ENCODE assay signal across 10 cellular contexts in the genomic region with DNA sequence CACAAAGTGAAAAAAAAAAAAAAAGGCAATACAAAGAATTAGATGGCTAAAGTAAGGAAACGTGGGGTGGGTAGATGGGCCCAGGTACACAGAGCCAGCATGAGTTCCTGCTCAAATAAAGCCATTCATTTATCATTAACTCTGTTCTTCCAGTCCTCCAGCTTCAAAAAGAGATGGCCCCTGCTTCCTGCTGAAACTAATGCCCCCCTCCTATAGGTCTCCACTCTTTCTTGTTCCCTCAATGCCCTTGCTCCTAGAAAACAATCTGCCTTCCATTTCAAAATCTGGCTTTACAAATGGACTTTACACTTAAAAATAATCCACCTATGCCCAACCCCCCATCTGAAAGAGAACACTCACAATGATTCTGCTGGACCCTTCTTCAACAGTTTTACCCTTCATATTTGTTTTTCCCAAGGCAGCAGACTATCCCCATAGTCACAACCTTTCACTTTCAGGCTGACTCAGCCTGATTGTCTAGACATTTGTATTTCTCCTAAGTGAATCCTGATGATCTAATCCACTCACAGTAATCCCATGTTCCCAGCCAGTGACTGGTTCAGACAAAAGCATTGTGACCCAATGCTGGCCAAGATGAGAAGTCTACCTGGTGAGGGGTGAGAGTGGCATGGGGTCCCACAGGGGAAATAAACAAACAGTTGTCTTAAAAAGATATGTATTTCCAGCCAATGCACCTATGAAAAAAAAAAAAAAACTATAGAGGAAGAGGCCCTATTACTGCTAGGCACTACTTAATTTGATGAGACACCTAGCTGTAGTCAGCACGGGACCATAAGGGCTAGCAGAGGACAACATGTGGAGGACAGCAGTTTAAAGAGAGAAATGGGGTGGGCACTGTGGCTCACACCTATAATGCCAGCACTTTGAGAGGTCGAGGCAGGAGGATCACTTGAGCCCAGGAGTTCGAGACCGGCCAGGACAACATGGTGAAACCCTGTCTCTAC.
DNase-seq lines count a peak whose midpoint lies in the region; ATAC-seq and TF ChIP-seq lines count a peak whose summit lies in the region.
"Had no signal": no experiment of that assay in that cellular context is flagged by ENCODE, and none has a peak within 500 bp of the region (broad histone marks: within the 10 kb centered on the region; RNA-seq: fewer than 3 reads in every experiment).

No MANE protein-coding gene starts in this region.

- H2AK5ac ChIP-seq in trophoblast cell (ENCODE audit: low read length) = no peak overlapping the region

- no peak overlapping the region for H4K12ac ChIP-seq in trophoblast cell (ENCODE audit: low read depth, low read length)

- no peak overlapping the region for H2BK120ac ChIP-seq in trophoblast cell (ENCODE audit: insufficient read depth, low read length, poor library complexity)

- peaks cover 30 to 34% of the 10 kb centered on the region in 2 experiments for H3K36me3 ChIP-seq in trophoblast cell (ENCODE audit: control insufficient read depth in 1 of 2, insufficient read depth in 2 of 2, low read length in 2 of 2)

- no peaks in the 10 kb centered on the region for H3K27me3 ChIP-seq in trophoblast cell (ENCODE audit: insufficient read depth, low read length)

- no peak overlapping the region for H3K14ac ChIP-seq in trophoblast cell (ENCODE audit: low read length)

- H3K9ac ChIP-seq in trophoblast cell (ENCODE audit: low read length) = no peak overlapping the region

- H3K23ac ChIP-seq in trophoblast cell (ENCODE audit: low read length) = no peak overlapping the region

- no peak for TF ChIP-seq POLR2A in erythroblast (IDR thresholded peaks at IDR 0.05; ENCODE audit: low read length)

- H3K18ac ChIP-seq in trophoblast cell (ENCODE audit: low read length) = no peak overlapping the region

- no peak for ATAC-seq in GM19452 (IDR thresholded peaks at IDR 0.05; ENCODE audit: unreplicated experiment)

- no peak overlapping the region for H3K4me3 ChIP-seq in epithelial cell of proximal tubule (ENCODE audit: low read depth, low read length)
- H3K4me3 ChIP-seq in trophoblast cell (ENCODE audit: low read depth, low read length) = no peak overlapping the region

- TF ChIP-seq CTCF in epithelial cell of proximal tubule (conservative IDR thresholded peaks at IDR 0.05; ENCODE audit: low read depth, low read length) = no peak

- no peaks in the 10 kb centered on the region for H3K9me3 ChIP-seq in trophoblast cell (ENCODE audit: insufficient read depth, low read depth, low read length)

- H3K27ac ChIP-seq in trophoblast cell (ENCODE audit: low read depth, low read length) = peak overlapping the region; percentile 23

- no peak overlapping the region for H4K91ac ChIP-seq in trophoblast cell (ENCODE audit: low read depth, low read length)

- no CpG with 5 or more reads among the region's 5 CpGs for WGBS in trophoblast cell (ENCODE audit: extremely low coverage, insufficient coverage, insufficient read length)

- H2BK12ac ChIP-seq in trophoblast cell (ENCODE audit: low read length) = no peak overlapping the region

- H3K4me1 ChIP-seq in trophoblast cell (ENCODE audit: control insufficient read depth in 1 of 2, insufficient read depth in 2 of 2, low read length in 2 of 2) = no peaks in the 10 kb centered on the region

- H3K4ac ChIP-seq in trophoblast cell (ENCODE audit: low read depth, low read length) = no peak overlapping the region

- no peak overlapping the region for H3K4me2 ChIP-seq in trophoblast cell (ENCODE audit: low read length)

- no peak overlapping the region for H2BK5ac ChIP-seq in trophoblast cell (ENCODE audit: low read depth, low read length, poor library complexity)

- no peak overlapping the region for H4K8ac ChIP-seq in trophoblast cell (ENCODE audit: low read depth, low read length)

- no peak overlapping the region for H2AFZ ChIP-seq in trophoblast cell (ENCODE audit: insufficient read depth, low read length, poor library complexity)

- no peaks in the 10 kb centered on the region for H3K79me2 ChIP-seq in trophoblast cell (ENCODE audit: control insufficient read depth, insufficient read depth, low read length, poor library complexity)

- no peaks in the 10 kb centered on the region for H3K79me1 ChIP-seq in trophoblast cell (ENCODE audit: low read length)

- DNase-seq in GM03348 (ENCODE audit: low spot score) = peak; percentile 77
- DNase-seq in NCI-H82 treated with DMSO at 0.1 percent for 48 hours (lab: John Stamatoyannopoulos, UW; ENCODE audit: unreplicated experiment) = peak; percentile 8
- peak; percentile 76 for DNase-seq in epithelial cell of proximal tubule (ENCODE audit: low read depth)
- DNase-seq in trophoblast cell = peak; percentile 5 to 16
- no peak for DNase-seq in NCI-H1105 (lab: John Stamatoyannopoulos, UW)
- DNase-seq in GDM1 (lab: John Stamatoyannopoulos, UW) = no peak
- DNase-seq in erythroblast (lab: John Stamatoyannopoulos, UW) = no peak
- DNase-seq: activated B cell treated with CpG ODN at 0.5 μM for 24 hours, NCI-H2227 treated with DMSO at 0.1 percent for 48 hours had no signal

Comparison
In these comparisons a context has a peak if more than half of its experiments do, and no peak if none do; other contexts are left out.
1. DNase-seq: peak in GM03348 (single experiment), NCI-H82 treated with DMSO at 0.1 percent for 48 hours (single experiment), epithelial cell of proximal tubule (single experiment) and trophoblast cell (2 of 2); none in NCI-H1105 (single experiment), GDM1 (single experiment) and erythroblast (0 of 2).